In genomic region chr10:59289809-59290208, GRCh38 we compare ENCODE assay signal across 1 cellular context.
TF ChIP-seq lines count a peak whose summit lies in the region.

No MANE protein-coding gene starts in this region.

TF ChIP-seq in WTC11, 78 proteins besides CTCF, POLR2A, EP300 and RAD21 (continued from another document):
- TF ChIP-seq ZNF425 (CRISPR knock-in tag; conservative IDR thresholded peaks at IDR 0.05), result no peak
- TF ChIP-seq USF2 (CRISPR knock-in tag; IDR thresholded peaks at IDR 0.05), result no peak
- no peak for TF ChIP-seq TEAD4 (CRISPR knock-in tag; IDR thresholded peaks at IDR 0.05)
- no peak for TF ChIP-seq ATF1 (CRISPR knock-in tag; IDR thresholded peaks at IDR 0.05)
- TF ChIP-seq NR1H2 (CRISPR knock-in tag; IDR thresholded peaks at IDR 0.05), result no peak
- TF ChIP-seq ATF2 (CRISPR knock-in tag; IDR thresholded peaks at IDR 0.05; ENCODE audit: borderline replicate concordance, low read depth), result no peak
- TF ChIP-seq ZNF396 (CRISPR knock-in tag; IDR thresholded peaks at IDR 0.05; ENCODE audit: borderline replicate concordance), result no peak
- TF ChIP-seq ZNF281 (CRISPR knock-in tag; IDR thresholded peaks at IDR 0.05), result no peak
- TF ChIP-seq JAZF1 (CRISPR knock-in tag; IDR thresholded peaks at IDR 0.05), result no peak
- TF ChIP-seq GRHL2 (CRISPR knock-in tag; IDR thresholded peaks at IDR 0.05; ENCODE audit: insufficient replicate concordance, severe bottlenecking), result no peak
